17 cellular contexts compared by ENCODE assay signal in the genomic region with DNA sequence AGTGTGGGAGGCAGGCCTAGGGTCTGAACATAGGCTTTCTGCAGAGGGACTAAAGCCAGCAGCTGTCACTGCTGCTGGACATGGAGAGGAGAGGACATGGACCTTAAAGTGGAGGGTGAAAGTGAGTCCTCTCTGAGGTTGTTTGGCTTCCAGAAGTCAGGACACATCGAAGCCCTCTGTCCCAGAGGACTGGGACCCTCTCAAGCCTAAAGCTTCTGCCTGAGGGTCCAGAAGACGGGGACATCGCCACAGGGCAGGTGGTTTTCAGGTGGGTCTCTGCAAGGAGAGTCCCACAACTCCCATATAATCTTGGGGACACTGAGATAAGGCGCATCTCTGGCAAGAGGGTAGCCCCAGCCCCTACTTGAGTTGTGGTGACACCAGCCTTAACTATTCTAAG.
"Had no signal": no experiment of that assay in that cellular context is flagged by ENCODE, and none has a peak within 500 bp of the region (broad histone marks: within the 10 kb centered on the region; RNA-seq: fewer than 3 reads in every experiment).

No MANE protein-coding gene starts in this region.

- H3K27ac ChIP-seq: esophagus squamous epithelium, vagina had no signal

- H3K4me3 ChIP-seq: esophagus squamous epithelium, mucosa of descending colon, vagina had no signal

- DNase-seq: activated naive CD4-positive, alpha-beta T cell; activated naive CD8-positive, alpha-beta T cell treated with anti-CD3 and anti-CD28 coated beads for 36 hours; activated T-cell treated with anti-CD3 and anti-CD28 coated beads, Interleukin-2, amount 50 U/mL, for 1 hour; cortex of kidney; esophagus squamous epithelium; left colon; mesenchymal stem cell; occipital lobe; stimulated activated CD4-positive, alpha-beta T cell treated with anti-CD3 and anti-CD28 coated beads, Interleukin-12 subunit alpha, Interleukin-12 subunit beta, amount 100 ng/mL, for 4 hours; stimulated activated naive CD8-positive, alpha-beta T cell treated with anti-CD3 and anti-CD28 coated beads, Interleukin-15, amount 100 ng/mL, for 72 hours; T1000; trophoblast cell had no signal

- H3K4me1 ChIP-seq: vagina had no signal

- ATAC-seq: left colon; mucosa of descending colon; stimulated activated naive CD8-positive, alpha-beta T cell treated with anti-CD3 and anti-CD28 coated beads, Interleukin-15, amount 100 ng/mL, for 72 hours; WTC11 had no signal

- H3K27me3 ChIP-seq: esophagus squamous epithelium, vagina had no signal

- FAIRE-seq: bronchial epithelial cell, keratinocyte had no signal

- H3K9me3 ChIP-seq: esophagus squamous epithelium, mucosa of descending colon, vagina had no signal
